Comparison of ENCODE assay signal across 1 cellular context in the genomic region with DNA sequence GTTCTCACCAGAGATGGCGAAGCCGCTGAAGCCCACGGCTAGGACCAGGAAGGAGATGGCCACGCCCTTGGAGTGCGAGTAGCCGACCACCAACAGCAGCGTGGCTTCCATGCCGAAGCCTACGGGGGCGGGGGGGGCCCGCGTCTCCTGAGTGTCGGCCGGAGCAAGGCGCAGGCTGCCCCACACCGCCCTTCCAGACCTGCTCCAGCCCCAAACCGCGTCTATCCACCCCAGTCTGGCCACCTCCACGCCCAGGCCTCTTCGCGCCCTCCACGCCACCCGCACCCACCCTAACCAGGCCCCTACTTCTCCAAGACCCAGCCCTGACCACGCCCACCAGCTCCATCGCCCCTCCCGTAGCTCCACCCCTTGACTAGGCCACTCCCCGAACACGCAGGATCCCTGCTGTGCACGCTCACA.
TF ChIP-seq lines count a peak whose summit lies in the region.

No MANE protein-coding gene starts in this region.

TF ChIP-seq in SK-N-SH, 30 proteins besides CTCF, POLR2A, EP300 and RAD21:
- TF ChIP-seq MEF2A (IDR thresholded peaks at IDR 0.05; ENCODE audit: borderline replicate concordance, low read depth) (no peak), GATA2 (CRISPR knock-in tag; IDR thresholded peaks at IDR 0.05) (no peak), JUND (IDR thresholded peaks at IDR 0.05) (no peak), YY1 (IDR thresholded peaks at IDR 0.05; ENCODE audit: low read depth) (no peak), NFIC (IDR thresholded peaks at IDR 0.05; ENCODE audit: borderline replicate concordance) (no peak), RCOR1 (IDR thresholded peaks at IDR 0.05; ENCODE audit: low read length) (no peak), FOXJ3 (CRISPR knock-in tag; IDR thresholded peaks at IDR 0.05) (no peak), FOSL2 (IDR thresholded peaks at IDR 0.05; ENCODE audit: borderline replicate concordance, low read depth) (no peak), FOXM1 (IDR thresholded peaks at IDR 0.05; ENCODE audit: low read depth) (no peak), GABPA (IDR thresholded peaks at IDR 0.05; ENCODE audit: low read depth) (no peak), TCF12 (IDR thresholded peaks at IDR 0.05) (no peak), SMC3 (IDR thresholded peaks at IDR 0.05; ENCODE audit: low read depth, low read length) (no peak), ELF1 (IDR thresholded peaks at IDR 0.05) (no peak), SIN3A (IDR thresholded peaks at IDR 0.05; ENCODE audit: borderline replicate concordance, low read depth, low read length) (no peak), EZH2phosphoT487 (IDR thresholded peaks at IDR 0.05; ENCODE audit: borderline replicate concordance, low read depth) (no peak)
- TF ChIP-seq, protein P1, sequence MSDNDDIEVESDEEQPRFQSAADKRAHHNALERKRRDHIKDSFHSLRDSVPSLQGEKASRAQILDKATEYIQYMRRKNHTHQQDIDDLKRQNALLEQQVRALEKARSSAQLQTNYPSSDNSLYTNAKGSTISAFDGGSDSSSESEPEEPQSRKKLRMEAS (IDR thresholded peaks at IDR 0.05; ENCODE audit: low read depth): no peak
- TF ChIP-seq, protein P2, sequence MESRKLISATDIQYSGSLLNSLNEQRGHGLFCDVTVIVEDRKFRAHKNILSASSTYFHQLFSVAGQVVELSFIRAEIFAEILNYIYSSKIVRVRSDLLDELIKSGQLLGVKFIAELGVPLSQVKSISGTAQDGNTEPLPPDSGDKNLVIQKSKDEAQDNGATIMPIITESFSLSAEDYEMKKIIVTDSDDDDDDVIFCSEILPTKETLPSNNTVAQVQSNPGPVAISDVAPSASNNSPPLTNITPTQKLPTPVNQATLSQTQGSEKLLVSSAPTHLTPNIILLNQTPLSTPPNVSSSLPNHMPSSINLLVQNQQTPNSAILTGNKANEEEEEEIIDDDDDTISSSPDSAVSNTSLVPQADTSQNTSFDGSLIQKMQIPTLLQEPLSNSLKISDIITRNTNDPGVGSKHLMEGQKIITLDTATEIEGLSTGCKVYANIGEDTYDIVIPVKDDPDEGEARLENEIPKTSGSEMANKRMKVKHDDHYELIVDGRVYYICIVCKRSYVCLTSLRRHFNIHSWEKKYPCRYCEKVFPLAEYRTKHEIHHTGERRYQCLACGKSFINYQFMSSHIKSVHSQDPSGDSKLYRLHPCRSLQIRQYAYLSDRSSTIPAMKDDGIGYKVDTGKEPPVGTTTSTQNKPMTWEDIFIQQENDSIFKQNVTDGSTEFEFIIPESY (IDR thresholded peaks at IDR 0.05; ENCODE audit: borderline replicate concordance, low read depth): no peak
- TF ChIP-seq, protein P3, sequence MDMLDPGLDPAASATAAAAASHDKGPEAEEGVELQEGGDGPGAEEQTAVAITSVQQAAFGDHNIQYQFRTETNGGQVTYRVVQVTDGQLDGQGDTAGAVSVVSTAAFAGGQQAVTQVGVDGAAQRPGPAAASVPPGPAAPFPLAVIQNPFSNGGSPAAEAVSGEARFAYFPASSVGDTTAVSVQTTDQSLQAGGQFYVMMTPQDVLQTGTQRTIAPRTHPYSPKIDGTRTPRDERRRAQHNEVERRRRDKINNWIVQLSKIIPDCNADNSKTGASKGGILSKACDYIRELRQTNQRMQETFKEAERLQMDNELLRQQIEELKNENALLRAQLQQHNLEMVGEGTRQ (IDR thresholded peaks at IDR 0.05; ENCODE audit: borderline replicate concordance, low read depth, low read length): no peak
- TF ChIP-seq, protein P4, sequence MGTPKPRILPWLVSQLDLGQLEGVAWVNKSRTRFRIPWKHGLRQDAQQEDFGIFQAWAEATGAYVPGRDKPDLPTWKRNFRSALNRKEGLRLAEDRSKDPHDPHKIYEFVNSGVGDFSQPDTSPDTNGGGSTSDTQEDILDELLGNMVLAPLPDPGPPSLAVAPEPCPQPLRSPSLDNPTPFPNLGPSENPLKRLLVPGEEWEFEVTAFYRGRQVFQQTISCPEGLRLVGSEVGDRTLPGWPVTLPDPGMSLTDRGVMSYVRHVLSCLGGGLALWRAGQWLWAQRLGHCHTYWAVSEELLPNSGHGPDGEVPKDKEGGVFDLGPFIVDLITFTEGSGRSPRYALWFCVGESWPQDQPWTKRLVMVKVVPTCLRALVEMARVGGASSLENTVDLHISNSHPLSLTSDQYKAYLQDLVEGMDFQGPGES (IDR thresholded peaks at IDR 0.05; ENCODE audit: low read depth, low read length): no peak
- TF ChIP-seq, protein P5, sequence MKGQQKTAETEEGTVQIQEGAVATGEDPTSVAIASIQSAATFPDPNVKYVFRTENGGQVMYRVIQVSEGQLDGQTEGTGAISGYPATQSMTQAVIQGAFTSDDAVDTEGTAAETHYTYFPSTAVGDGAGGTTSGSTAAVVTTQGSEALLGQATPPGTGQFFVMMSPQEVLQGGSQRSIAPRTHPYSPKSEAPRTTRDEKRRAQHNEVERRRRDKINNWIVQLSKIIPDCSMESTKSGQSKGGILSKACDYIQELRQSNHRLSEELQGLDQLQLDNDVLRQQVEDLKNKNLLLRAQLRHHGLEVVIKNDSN (IDR thresholded peaks at IDR 0.05; ENCODE audit: borderline replicate concordance, low read depth): no peak
